Comparison of ENCODE assay signal across 1 cellular context in genomic region chr10:94076325-94076841, GRCh38.
TF ChIP-seq lines count a peak whose summit lies in the region.

No MANE protein-coding gene starts in this region.

TF ChIP-seq in H1, 55 proteins besides CTCF, POLR2A, EP300 and RAD21 (continued from another document):
- TF ChIP-seq CHD7 (IDR thresholded peaks at IDR 0.05; ENCODE audit: insufficient replicate concordance, low read length) (no peak), KDM4A (IDR thresholded peaks at IDR 0.05; ENCODE audit: low read depth, low read length, severe bottlenecking) (no peak), CHD2 (IDR thresholded peaks at IDR 0.05; ENCODE audit: low read length) (no peak)
TF ChIP-seq in H1: peak in this region for 0.
